Comparison of ENCODE assay signal across 1 cellular context in genomic region chr3:15356651-15357061, GRCh38.
TF ChIP-seq lines count a peak whose summit lies in the region.

No MANE protein-coding gene starts in this region.

TF ChIP-seq in GM12878, 131 proteins besides CTCF, POLR2A, EP300 and RAD21:
- TF ChIP-seq, protein P1, sequence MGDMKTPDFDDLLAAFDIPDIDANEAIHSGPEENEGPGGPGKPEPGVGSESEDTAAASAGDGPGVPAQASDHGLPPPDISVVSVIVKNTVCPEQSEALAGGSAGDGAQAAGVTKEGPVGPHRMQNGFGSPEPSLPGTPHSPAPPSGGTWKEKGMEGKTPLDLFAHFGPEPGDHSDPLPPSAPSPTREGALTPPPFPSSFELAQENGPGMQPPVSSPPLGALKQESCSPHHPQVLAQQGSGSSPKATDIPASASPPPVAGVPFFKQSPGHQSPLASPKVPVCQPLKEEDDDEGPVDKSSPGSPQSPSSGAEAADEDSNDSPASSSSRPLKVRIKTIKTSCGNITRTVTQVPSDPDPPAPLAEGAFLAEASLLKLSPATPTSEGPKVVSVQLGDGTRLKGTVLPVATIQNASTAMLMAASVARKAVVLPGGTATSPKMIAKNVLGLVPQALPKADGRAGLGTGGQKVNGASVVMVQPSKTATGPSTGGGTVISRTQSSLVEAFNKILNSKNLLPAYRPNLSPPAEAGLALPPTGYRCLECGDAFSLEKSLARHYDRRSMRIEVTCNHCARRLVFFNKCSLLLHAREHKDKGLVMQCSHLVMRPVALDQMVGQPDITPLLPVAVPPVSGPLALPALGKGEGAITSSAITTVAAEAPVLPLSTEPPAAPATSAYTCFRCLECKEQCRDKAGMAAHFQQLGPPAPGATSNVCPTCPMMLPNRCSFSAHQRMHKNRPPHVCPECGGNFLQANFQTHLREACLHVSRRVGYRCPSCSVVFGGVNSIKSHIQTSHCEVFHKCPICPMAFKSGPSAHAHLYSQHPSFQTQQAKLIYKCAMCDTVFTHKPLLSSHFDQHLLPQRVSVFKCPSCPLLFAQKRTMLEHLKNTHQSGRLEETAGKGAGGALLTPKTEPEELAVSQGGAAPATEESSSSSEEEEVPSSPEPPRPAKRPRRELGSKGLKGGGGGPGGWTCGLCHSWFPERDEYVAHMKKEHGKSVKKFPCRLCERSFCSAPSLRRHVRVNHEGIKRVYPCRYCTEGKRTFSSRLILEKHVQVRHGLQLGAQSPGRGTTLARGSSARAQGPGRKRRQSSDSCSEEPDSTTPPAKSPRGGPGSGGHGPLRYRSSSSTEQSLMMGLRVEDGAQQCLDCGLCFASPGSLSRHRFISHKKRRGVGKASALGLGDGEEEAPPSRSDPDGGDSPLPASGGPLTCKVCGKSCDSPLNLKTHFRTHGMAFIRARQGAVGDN (IDR thresholded peaks at IDR 0.05) = 0 out of 2 replicates have a peak, but pooled peaks have one; percentile 26
- TF ChIP-seq, protein P2, sequence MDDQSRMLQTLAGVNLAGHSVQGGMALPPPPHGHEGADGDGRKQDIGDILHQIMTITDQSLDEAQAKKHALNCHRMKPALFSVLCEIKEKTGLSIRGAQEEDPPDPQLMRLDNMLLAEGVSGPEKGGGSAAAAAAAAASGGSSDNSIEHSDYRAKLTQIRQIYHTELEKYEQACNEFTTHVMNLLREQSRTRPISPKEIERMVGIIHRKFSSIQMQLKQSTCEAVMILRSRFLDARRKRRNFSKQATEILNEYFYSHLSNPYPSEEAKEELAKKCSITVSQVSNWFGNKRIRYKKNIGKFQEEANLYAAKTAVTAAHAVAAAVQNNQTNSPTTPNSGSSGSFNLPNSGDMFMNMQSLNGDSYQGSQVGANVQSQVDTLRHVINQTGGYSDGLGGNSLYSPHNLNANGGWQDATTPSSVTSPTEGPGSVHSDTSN (IDR thresholded peaks at IDR 0.05; ENCODE audit: insufficient replicate concordance, low read depth, low read length) = peak; percentile 28
- TF ChIP-seq ETV6 (conservative IDR thresholded peaks at IDR 0.05 in 1 of 2, IDR thresholded peaks at IDR 0.05 in 1 of 2; ENCODE audit: borderline replicate concordance in 1 of 2, low read depth in 1 of 2) (peak in 1 of 2 experiments; percentile 39; a peak in 1 of 4 replicates), DPF2 (IDR thresholded peaks at IDR 0.05) (0 out of 2 replicates have a peak, but pooled peaks have one; percentile 35), NFIC (IDR thresholded peaks at IDR 0.05; ENCODE audit: low read depth, low read length) (peak; percentile 60), PKNOX1 (IDR thresholded peaks at IDR 0.05) (peak; percentile 83), IKZF1 (conservative IDR thresholded peaks at IDR 0.05) (peak; percentile 77), IKZF2 (IDR thresholded peaks at IDR 0.05) (peak; percentile 81 to 87), ATF7 (IDR thresholded peaks at IDR 0.05; ENCODE audit: low read depth) (0 out of 2 replicates have a peak, but pooled peaks have one; percentile 28), HDGF (IDR thresholded peaks at IDR 0.05) (peak; percentile 67; the same call in 1 of the 2 replicates), YY1 (IDR thresholded peaks at IDR 0.05; ENCODE audit: low read depth, low read length) (0 out of 2 replicates have a peak, but pooled peaks have one; percentile 25), ZNF384 (IDR thresholded peaks at IDR 0.05; ENCODE audit: borderline replicate concordance, low read depth, low read length) (peak; percentile 74), ZBTB33 (IDR thresholded peaks at IDR 0.05) (0 out of 2 replicates have a peak, but pooled peaks have one; percentile 47), GATAD2B (conservative IDR thresholded peaks at IDR 0.05; ENCODE audit: low read depth) (0 out of 2 replicates have a peak, but pooled peaks have one; percentile 33), NBN (IDR thresholded peaks at IDR 0.05) (peak; percentile 68), FOXM1 (IDR thresholded peaks at IDR 0.05; ENCODE audit: low read depth, low read length) (0 out of 2 replicates have a peak, but pooled peaks have one; percentile 18), EED (IDR thresholded peaks at IDR 0.05; ENCODE audit: low read depth) (peak; percentile 64)
- TF ChIP-seq, protein P3, sequence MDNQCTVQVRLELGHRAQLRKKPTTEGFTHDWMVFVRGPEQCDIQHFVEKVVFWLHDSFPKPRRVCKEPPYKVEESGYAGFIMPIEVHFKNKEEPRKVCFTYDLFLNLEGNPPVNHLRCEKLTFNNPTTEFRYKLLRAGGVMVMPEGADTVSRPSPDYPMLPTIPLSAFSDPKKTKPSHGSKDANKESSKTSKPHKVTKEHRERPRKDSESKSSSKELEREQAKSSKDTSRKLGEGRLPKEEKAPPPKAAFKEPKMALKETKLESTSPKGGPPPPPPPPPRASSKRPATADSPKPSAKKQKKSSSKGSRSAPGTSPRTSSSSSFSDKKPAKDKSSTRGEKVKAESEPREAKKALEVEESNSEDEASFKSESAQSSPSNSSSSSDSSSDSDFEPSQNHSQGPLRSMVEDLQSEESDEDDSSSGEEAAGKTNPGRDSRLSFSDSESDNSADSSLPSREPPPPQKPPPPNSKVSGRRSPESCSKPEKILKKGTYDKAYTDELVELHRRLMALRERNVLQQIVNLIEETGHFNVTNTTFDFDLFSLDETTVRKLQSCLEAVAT (IDR thresholded peaks at IDR 0.05) = 0 out of 2 replicates have a peak, but pooled peaks have one; percentile 23
- TF ChIP-seq, protein P4, sequence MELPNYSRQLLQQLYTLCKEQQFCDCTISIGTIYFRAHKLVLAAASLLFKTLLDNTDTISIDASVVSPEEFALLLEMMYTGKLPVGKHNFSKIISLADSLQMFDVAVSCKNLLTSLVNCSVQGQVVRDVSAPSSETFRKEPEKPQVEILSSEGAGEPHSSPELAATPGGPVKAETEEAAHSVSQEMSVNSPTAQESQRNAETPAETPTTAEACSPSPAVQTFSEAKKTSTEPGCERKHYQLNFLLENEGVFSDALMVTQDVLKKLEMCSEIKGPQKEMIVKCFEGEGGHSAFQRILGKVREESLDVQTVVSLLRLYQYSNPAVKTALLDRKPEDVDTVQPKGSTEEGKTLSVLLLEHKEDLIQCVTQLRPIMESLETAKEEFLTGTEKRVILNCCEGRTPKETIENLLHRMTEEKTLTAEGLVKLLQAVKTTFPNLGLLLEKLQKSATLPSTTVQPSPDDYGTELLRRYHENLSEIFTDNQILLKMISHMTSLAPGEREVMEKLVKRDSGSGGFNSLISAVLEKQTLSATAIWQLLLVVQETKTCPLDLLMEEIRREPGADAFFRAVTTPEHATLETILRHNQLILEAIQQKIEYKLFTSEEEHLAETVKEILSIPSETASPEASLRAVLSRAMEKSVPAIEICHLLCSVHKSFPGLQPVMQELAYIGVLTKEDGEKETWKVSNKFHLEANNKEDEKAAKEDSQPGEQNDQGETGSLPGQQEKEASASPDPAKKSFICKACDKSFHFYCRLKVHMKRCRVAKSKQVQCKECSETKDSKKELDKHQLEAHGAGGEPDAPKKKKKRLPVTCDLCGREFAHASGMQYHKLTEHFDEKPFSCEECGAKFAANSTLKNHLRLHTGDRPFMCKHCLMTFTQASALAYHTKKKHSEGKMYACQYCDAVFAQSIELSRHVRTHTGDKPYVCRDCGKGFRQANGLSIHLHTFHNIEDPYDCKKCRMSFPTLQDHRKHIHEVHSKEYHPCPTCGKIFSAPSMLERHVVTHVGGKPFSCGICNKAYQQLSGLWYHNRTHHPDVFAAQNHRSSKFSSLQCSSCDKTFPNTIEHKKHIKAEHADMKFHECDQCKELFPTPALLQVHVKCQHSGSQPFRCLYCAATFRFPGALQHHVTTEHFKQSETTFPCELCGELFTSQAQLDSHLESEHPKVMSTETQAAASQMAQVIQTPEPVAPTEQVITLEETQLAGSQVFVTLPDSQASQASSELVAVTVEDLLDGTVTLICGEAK (IDR thresholded peaks at IDR 0.05; ENCODE audit: borderline replicate concordance) = peak; percentile 48; the same call in 1 of the 2 replicates
- TF ChIP-seq, protein P5, sequence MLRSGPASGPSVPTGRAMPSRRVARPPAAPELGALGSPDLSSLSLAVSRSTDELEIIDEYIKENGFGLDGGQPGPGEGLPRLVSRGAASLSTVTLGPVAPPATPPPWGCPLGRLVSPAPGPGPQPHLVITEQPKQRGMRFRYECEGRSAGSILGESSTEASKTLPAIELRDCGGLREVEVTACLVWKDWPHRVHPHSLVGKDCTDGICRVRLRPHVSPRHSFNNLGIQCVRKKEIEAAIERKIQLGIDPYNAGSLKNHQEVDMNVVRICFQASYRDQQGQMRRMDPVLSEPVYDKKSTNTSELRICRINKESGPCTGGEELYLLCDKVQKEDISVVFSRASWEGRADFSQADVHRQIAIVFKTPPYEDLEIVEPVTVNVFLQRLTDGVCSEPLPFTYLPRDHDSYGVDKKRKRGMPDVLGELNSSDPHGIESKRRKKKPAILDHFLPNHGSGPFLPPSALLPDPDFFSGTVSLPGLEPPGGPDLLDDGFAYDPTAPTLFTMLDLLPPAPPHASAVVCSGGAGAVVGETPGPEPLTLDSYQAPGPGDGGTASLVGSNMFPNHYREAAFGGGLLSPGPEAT (IDR thresholded peaks at IDR 0.05; ENCODE audit: low read depth) = peak; percentile 91
